2 cellular contexts compared by ENCODE assay signal in genomic region chr17:42632949-42633444, GRCh38.
TF ChIP-seq lines count a peak whose summit lies in the region.

No MANE protein-coding gene starts in this region.

TF ChIP-seq in A549, 52 proteins besides CTCF, POLR2A, EP300 and RAD21:
- TF ChIP-seq MAZ (IDR thresholded peaks at IDR 0.05; ENCODE audit: borderline replicate concordance, low read depth, low read length) (no peak), POLR2AphosphoS2 (conservative IDR thresholded peaks at IDR 0.05; ENCODE audit: low read length) (no peak), ELK1 (IDR thresholded peaks at IDR 0.05; ENCODE audit: low read depth, low read length) (no peak), CHD2 (IDR thresholded peaks at IDR 0.05; ENCODE audit: low read length, partially characterized antibody) (no peak), HES2 (IDR thresholded peaks at IDR 0.05) (no peak)

TF ChIP-seq in HEK293T, 16 proteins besides CTCF, POLR2A, EP300 and RAD21:
- no peak; the same call in 1 of the 2 replicates for TF ChIP-seq PKNOX1 (IDR thresholded peaks at IDR 0.05)
- no peak for TF ChIP-seq NFRKB (IDR thresholded peaks at IDR 0.05)
- TF ChIP-seq FOXK2 (IDR thresholded peaks at IDR 0.05) = no peak
- no peak for TF ChIP-seq SUZ12 (IDR thresholded peaks at IDR 0.05)
- no peak for TF ChIP-seq HDGF (IDR thresholded peaks at IDR 0.05; ENCODE audit: borderline replicate concordance)
- no peak for TF ChIP-seq FOXM1 (IDR thresholded peaks at IDR 0.05; ENCODE audit: borderline replicate concordance)
- no peak for TF ChIP-seq BHLHE40 (IDR thresholded peaks at IDR 0.05; ENCODE audit: borderline replicate concordance)
- TF ChIP-seq L3MBTL2 (conservative IDR thresholded peaks at IDR 0.05) = no peak
- TF ChIP-seq FOXA1 (IDR thresholded peaks at IDR 0.05) = no peak
TF ChIP-seq in HEK293T: peak in this region for 0.
